In genomic region chr7:115910541-115911164, GRCh38 we compare ENCODE assay signal across 8 cellular contexts.
A peak's percentile ranks its signal among the peaks of the same experiment; 100 is the strongest.
DNase-seq lines count a peak whose midpoint lies in the region; ATAC-seq and TF ChIP-seq lines count a peak whose summit lies in the region.

No MANE protein-coding gene starts in this region.

- H3K9me3 Mint-ChIP-seq in CD4-positive, alpha-beta memory T cell = no peaks in the 10 kb centered on the region

- no peak overlapping the region for H3K27ac ChIP-seq in CD4-positive, alpha-beta memory T cell (ENCODE audit: low read depth, low read length)
- no peak overlapping the region for H3K27ac ChIP-seq in SK-N-SH (ENCODE audit: low read depth in 2 of 2, low read length in 1 of 2)

- peak in 4 of 5 donors; percentile 10 to 13 (median 12) for DNase-seq in CD4-positive, alpha-beta memory T cell
- DNase-seq in SK-N-SH (peak; percentile 1), glomerular endothelial cell (ENCODE audit: extremely low read depth, low read depth, low spot score) (peak; percentile 31), superior temporal gyrus (ENCODE audit: extremely low spot score) (peak; percentile 82), HuH-7.5 (ENCODE audit: low spot score) (no peak), cortex of kidney (lab: John Stamatoyannopoulos, UW) (no peak)

- no peaks in the 10 kb centered on the region for H3F3A ChIP-seq in Loucy (ENCODE audit: low read depth)
- no peaks in the 10 kb centered on the region for H3F3A ChIP-seq in SK-N-SH (replicated peaks; ENCODE audit: insufficient read depth)

- TF ChIP-seq EP300 in SK-N-SH (IDR thresholded peaks at IDR 0.05; ENCODE audit: borderline replicate concordance in 1 of 2, low read depth in 1 of 2, low read length in 1 of 2) = no peak

- ATAC-seq in GM19395 (IDR thresholded peaks at IDR 0.05; ENCODE audit: unreplicated experiment) = peak; percentile 68

- no peak overlapping the region for H3K4me3 ChIP-seq in CD4-positive, alpha-beta memory T cell (ENCODE audit: low read length in 2 of 2)
- H3K4me3 ChIP-seq in Loucy (ENCODE audit: low read length, poor library complexity, severe bottlenecking) = peak overlapping the region; percentile 10
- 0 out of 4 replicates have a peak overlapping the region, but pooled peaks of 1 of the 2 experiments have one; percentile 2 for H3K4me3 ChIP-seq in SK-N-SH (ENCODE audit: low read depth in 2 of 2, low read length in 1 of 2)

- no peaks in the 10 kb centered on the region for H3K4me1 Mint-ChIP-seq in CD4-positive, alpha-beta memory T cell

- H3K9ac ChIP-seq in Loucy (ENCODE audit: low read depth, low read length, poor library complexity, severe bottlenecking) = peak overlapping the region; percentile 10
- H3K9ac ChIP-seq in SK-N-SH = no peak overlapping the region

- H3K79me2 ChIP-seq in Loucy (ENCODE audit: insufficient read depth, low read length) (no peaks in the 10 kb centered on the region), SK-N-SH (ENCODE audit: insufficient read depth) (no peaks in the 10 kb centered on the region)

- CTCF ChIA-PET in CD4-positive, alpha-beta memory T cell (lab: Charles Lee; ENCODE audit: partially characterized antibody) = no interaction called here
- CTCF ChIA-PET in SK-N-SH (lab: Yijun Ruan, JAX) = interaction anchor here (1.0 to 1.1 kb wide), 4 partner anchors 10 to 1601 kb away, joined by 3 to 8 read pairs (median 4); no protein-coding TSS in a partner anchor

- POLR2A ChIA-PET in CD4-positive, alpha-beta memory T cell (lab: Charles Lee; ENCODE audit: partially characterized antibody) = no interaction called here
- POLR2A ChIA-PET in SK-N-SH (lab: Yijun Ruan, JAX) = no interaction called here

- H4K20me1 ChIP-seq in Loucy (ENCODE audit: insufficient read depth, low read length, poor library complexity, severe bottlenecking) = no peaks in the 10 kb centered on the region
- no peaks in the 10 kb centered on the region for H4K20me1 ChIP-seq in SK-N-SH (ENCODE audit: insufficient read depth)

- H3K4me2 ChIP-seq in Loucy (ENCODE audit: low read depth, low read length, poor library complexity, severe bottlenecking) = peak overlapping the region; percentile 51
- no peak overlapping the region for H3K4me2 ChIP-seq in SK-N-SH

- no peaks in the 10 kb centered on the region for H3K4me1 ChIP-seq in CD4-positive, alpha-beta memory T cell (ENCODE audit: insufficient read depth, low read length)
- H3K4me1 ChIP-seq in Loucy (ENCODE audit: insufficient read depth, low read length, poor library complexity, severe bottlenecking) = no peaks in the 10 kb centered on the region
- no peaks in the 10 kb centered on the region for H3K4me1 ChIP-seq in SK-N-SH (ENCODE audit: control insufficient read depth in 1 of 2, insufficient read depth in 2 of 2, low read depth in 1 of 2, low read length in 1 of 2)

- H3K36me3 ChIP-seq in CD4-positive, alpha-beta memory T cell (ENCODE audit: insufficient read depth, low read length) = no peaks in the 10 kb centered on the region
- H3K36me3 ChIP-seq in Loucy (ENCODE audit: insufficient read depth, low read length) (no peaks in the 10 kb centered on the region), SK-N-SH (replicated peaks in 1 of 2; ENCODE audit: control insufficient read depth in 1 of 2, insufficient read depth in 2 of 2, low read length in 1 of 2) (no peaks in the 10 kb centered on the region)

- H2AFZ ChIP-seq in Loucy (ENCODE audit: low read length) (peak overlapping the region; percentile 92), SK-N-SH (ENCODE audit: low read depth) (no peak overlapping the region)

- no peaks in the 10 kb centered on the region for H3K27me3 ChIP-seq in CD4-positive, alpha-beta memory T cell (ENCODE audit: insufficient read depth, low read length)
- H3K27me3 ChIP-seq in Loucy (ENCODE audit: insufficient read depth, low read length, poor library complexity, severe bottlenecking) (no peaks in the 10 kb centered on the region), SK-N-SH (ENCODE audit: insufficient read depth) (peaks cover 6% of the 10 kb centered on the region)

- intact Hi-C loops in CD4-positive, alpha-beta memory T cell (cut with micrococcal nuclease) = loop anchor here (1.0 kb wide), 2 partner anchors 1828 to 1884 kb away; no protein-coding TSS in a partner anchor

- WGBS in SK-N-SH (ENCODE audit: low lambda C conversion rate) = under 1% methylated on average over 5 of the region's 5 CpGs

- H3K27me3 Mint-ChIP-seq in CD4-positive, alpha-beta memory T cell = peaks cover 2 to 3% of the 10 kb centered on the region in 2 donors

- no peaks in the 10 kb centered on the region for H3K9me2 ChIP-seq in Loucy (replicated peaks; ENCODE audit: low read depth, low read length)
- H3K9me2 ChIP-seq in SK-N-SH = no peaks in the 10 kb centered on the region

- TF ChIP-seq RAD21 in SK-N-SH (IDR thresholded peaks at IDR 0.05; ENCODE audit: low read length) = peak; percentile 79

- TF ChIP-seq CTCF in Loucy (conservative IDR thresholded peaks at IDR 0.05; ENCODE audit: low read length) (peak; percentile 89), SK-N-SH (IDR thresholded peaks at IDR 0.05) (peak; percentile 84)

- no peak overlapping the region for H3K4me3 Mint-ChIP-seq in CD4-positive, alpha-beta memory T cell

- H3K36me3 Mint-ChIP-seq in CD4-positive, alpha-beta memory T cell = no peaks in the 10 kb centered on the region

- no peak overlapping the region for H3K27ac Mint-ChIP-seq in CD4-positive, alpha-beta memory T cell

- no peaks in the 10 kb centered on the region for H3K9me3 ChIP-seq in CD4-positive, alpha-beta memory T cell (ENCODE audit: control insufficient read depth in 1 of 2, low read length in 2 of 2)
- H3K9me3 ChIP-seq in Loucy (ENCODE audit: insufficient read depth, low read depth, low read length) (no peaks in the 10 kb centered on the region), SK-N-SH (no peaks in the 10 kb centered on the region)

TF ChIP-seq in SK-N-SH, 30 proteins besides CTCF, POLR2A, EP300 and RAD21:
- no peak for TF ChIP-seq USF2 (IDR thresholded peaks at IDR 0.05; ENCODE audit: borderline replicate concordance, low read depth, low read length)
- TF ChIP-seq SMC3 (IDR thresholded peaks at IDR 0.05; ENCODE audit: low read depth, low read length) = peak; percentile 32

Comparison
In these comparisons a context has a peak if more than half of its experiments do, and no peak if none do; other contexts are left out.
1. DNase-seq: peak in CD4-positive, alpha-beta memory T cell (4 of 5), SK-N-SH (single experiment), glomerular endothelial cell (single experiment) and superior temporal gyrus (single experiment); none in HuH-7.5 (single experiment) and cortex of kidney (single experiment).